Comparison of ENCODE assay signal across 1 cellular context in genomic region chr11:72780291-72781062, GRCh38.
A peak's percentile ranks its signal among the peaks of the same experiment; 100 is the strongest.
TF ChIP-seq lines count a peak whose summit lies in the region.

No MANE protein-coding gene starts in this region.

TF ChIP-seq in HepG2, 621 proteins besides CTCF, POLR2A, EP300 and RAD21 (continues in another document):
- TF ChIP-seq GTF3A (CRISPR knock-in tag; conservative IDR thresholded peaks at IDR 0.05) (no peak), ISL2 (CRISPR knock-in tag; IDR thresholded peaks at IDR 0.05) (no peak), ZNF747 (CRISPR knock-in tag; IDR thresholded peaks at IDR 0.05; ENCODE audit: borderline replicate concordance) (peak; percentile 47; the same call in 1 of the 2 replicates), ATF7-NPFF (CRISPR knock-in tag; IDR thresholded peaks at IDR 0.05; ENCODE audit: low read depth) (no peak), ZFP37 (CRISPR knock-in tag; IDR thresholded peaks at IDR 0.05; ENCODE audit: borderline replicate concordance) (no peak), YEATS4 (CRISPR knock-in tag; IDR thresholded peaks at IDR 0.05; ENCODE audit: borderline replicate concordance) (no peak), ZSCAN31 (CRISPR knock-in tag; IDR thresholded peaks at IDR 0.05; ENCODE audit: low read depth) (peak; percentile 53; the same call in 1 of the 2 replicates), ZNF879 (CRISPR knock-in tag; IDR thresholded peaks at IDR 0.05) (no peak), HBP1 (CRISPR knock-in tag; IDR thresholded peaks at IDR 0.05; ENCODE audit: low read depth) (0 out of 2 replicates have a peak, but pooled peaks have one; percentile 31), ZMYM4 (CRISPR knock-in tag; IDR thresholded peaks at IDR 0.05) (peak; percentile 18; the same call in 1 of the 2 replicates), FOSL2 (CRISPR knock-in tag; IDR thresholded peaks at IDR 0.05) (peak; percentile 58), ELF4 (CRISPR knock-in tag; IDR thresholded peaks at IDR 0.05; ENCODE audit: borderline replicate concordance) (0 out of 2 replicates have a peak, but pooled peaks have one; percentile 1), FUBP1 (CRISPR knock-in tag; IDR thresholded peaks at IDR 0.05; ENCODE audit: borderline replicate concordance) (no peak), IRF1 (CRISPR knock-in tag; IDR thresholded peaks at IDR 0.05; ENCODE audit: low read depth) (no peak), HIVEP1 (CRISPR knock-in tag; IDR thresholded peaks at IDR 0.05) (no peak), ZNF891 (CRISPR knock-in tag; IDR thresholded peaks at IDR 0.05) (0 out of 2 replicates have a peak, but pooled peaks have one; percentile 13), SRSF1 (optimal IDR thresholded peaks at IDR 0.05; ENCODE audit: low read depth, low read length) (no peak), ZFP1 (CRISPR knock-in tag; IDR thresholded peaks at IDR 0.05) (no peak), THAP9 (CRISPR knock-in tag; IDR thresholded peaks at IDR 0.05; ENCODE audit: borderline replicate concordance) (peak; percentile 25; the same call in 1 of the 2 replicates), ZNF510 (CRISPR knock-in tag; IDR thresholded peaks at IDR 0.05; ENCODE audit: low read depth) (0 out of 2 replicates have a peak, but pooled peaks have one; percentile 32), NR2F1 (CRISPR knock-in tag; IDR thresholded peaks at IDR 0.05) (no peak), ZNF629 (CRISPR knock-in tag; conservative IDR thresholded peaks at IDR 0.05) (peak; percentile 95), BORCS8-MEF2B (CRISPR knock-in tag; IDR thresholded peaks at IDR 0.05) (no peak), ZBTB46 (CRISPR knock-in tag; IDR thresholded peaks at IDR 0.05; ENCODE audit: borderline replicate concordance) (no peak), KDM1A (CRISPR knock-in tag; IDR thresholded peaks at IDR 0.05) (peak; percentile 67), ZFP36L1 (CRISPR knock-in tag; IDR thresholded peaks at IDR 0.05) (0 out of 2 replicates have a peak, but pooled peaks have one; percentile 34), ZFP36 (IDR thresholded peaks at IDR 0.05; ENCODE audit: borderline replicate concordance, low read depth, low read length, partially characterized antibody) (no peak), ZNF75D (CRISPR knock-in tag; IDR thresholded peaks at IDR 0.05; ENCODE audit: borderline replicate concordance) (no peak), SETDB1 (CRISPR knock-in tag; IDR thresholded peaks at IDR 0.05; ENCODE audit: borderline replicate concordance) (no peak), KDM5B (CRISPR knock-in tag; IDR thresholded peaks at IDR 0.05; ENCODE audit: borderline replicate concordance) (peak; percentile 24; the same call in 1 of the 2 replicates), ZNF761 (CRISPR knock-in tag; conservative IDR thresholded peaks at IDR 0.05) (0 out of 2 replicates have a peak, but pooled peaks have one; percentile 27), NFYB (CRISPR knock-in tag; IDR thresholded peaks at IDR 0.05) (no peak), ZNF432 (CRISPR knock-in tag; IDR thresholded peaks at IDR 0.05; ENCODE audit: borderline replicate concordance) (no peak), SMYD3 (CRISPR knock-in tag; IDR thresholded peaks at IDR 0.05) (no peak), ZMYM3 (CRISPR knock-in tag; IDR thresholded peaks at IDR 0.05) (peak; percentile 61; the same call in 1 of the 2 replicates), MXD1 (CRISPR knock-in tag; IDR thresholded peaks at IDR 0.05) (0 out of 2 replicates have a peak, but pooled peaks have one; percentile 34), ZNF83 (CRISPR knock-in tag; IDR thresholded peaks at IDR 0.05; ENCODE audit: borderline replicate concordance) (0 out of 2 replicates have a peak, but pooled peaks have one; percentile 16), ZNF577 (CRISPR knock-in tag; IDR thresholded peaks at IDR 0.05; ENCODE audit: borderline replicate concordance, low read depth) (0 out of 2 replicates have a peak, but pooled peaks have one; percentile 32), NR0B2 (CRISPR knock-in tag; IDR thresholded peaks at IDR 0.05) (no peak), GLMP (CRISPR knock-in tag; IDR thresholded peaks at IDR 0.05; ENCODE audit: borderline replicate concordance) (no peak), ZNF691 (CRISPR knock-in tag; IDR thresholded peaks at IDR 0.05; ENCODE audit: borderline replicate concordance, low read depth) (no peak), DDIT3 (CRISPR knock-in tag; IDR thresholded peaks at IDR 0.05) (no peak), TBP (CRISPR knock-in tag; IDR thresholded peaks at IDR 0.05) (no peak), TFDP2 (CRISPR knock-in tag; IDR thresholded peaks at IDR 0.05) (no peak), ZNF280D (CRISPR knock-in tag; IDR thresholded peaks at IDR 0.05) (no peak), ZNF350 (CRISPR knock-in tag; IDR thresholded peaks at IDR 0.05; ENCODE audit: borderline replicate concordance, low read depth) (peak; percentile 58; the same call in 1 of the 2 replicates), ZSCAN22 (CRISPR knock-in tag; IDR thresholded peaks at IDR 0.05) (0 out of 2 replicates have a peak, but pooled peaks have one; percentile 15), ZNF230 (CRISPR knock-in tag; IDR thresholded peaks at IDR 0.05) (no peak)
